8 cellular contexts compared by ENCODE assay signal in the genomic region with DNA sequence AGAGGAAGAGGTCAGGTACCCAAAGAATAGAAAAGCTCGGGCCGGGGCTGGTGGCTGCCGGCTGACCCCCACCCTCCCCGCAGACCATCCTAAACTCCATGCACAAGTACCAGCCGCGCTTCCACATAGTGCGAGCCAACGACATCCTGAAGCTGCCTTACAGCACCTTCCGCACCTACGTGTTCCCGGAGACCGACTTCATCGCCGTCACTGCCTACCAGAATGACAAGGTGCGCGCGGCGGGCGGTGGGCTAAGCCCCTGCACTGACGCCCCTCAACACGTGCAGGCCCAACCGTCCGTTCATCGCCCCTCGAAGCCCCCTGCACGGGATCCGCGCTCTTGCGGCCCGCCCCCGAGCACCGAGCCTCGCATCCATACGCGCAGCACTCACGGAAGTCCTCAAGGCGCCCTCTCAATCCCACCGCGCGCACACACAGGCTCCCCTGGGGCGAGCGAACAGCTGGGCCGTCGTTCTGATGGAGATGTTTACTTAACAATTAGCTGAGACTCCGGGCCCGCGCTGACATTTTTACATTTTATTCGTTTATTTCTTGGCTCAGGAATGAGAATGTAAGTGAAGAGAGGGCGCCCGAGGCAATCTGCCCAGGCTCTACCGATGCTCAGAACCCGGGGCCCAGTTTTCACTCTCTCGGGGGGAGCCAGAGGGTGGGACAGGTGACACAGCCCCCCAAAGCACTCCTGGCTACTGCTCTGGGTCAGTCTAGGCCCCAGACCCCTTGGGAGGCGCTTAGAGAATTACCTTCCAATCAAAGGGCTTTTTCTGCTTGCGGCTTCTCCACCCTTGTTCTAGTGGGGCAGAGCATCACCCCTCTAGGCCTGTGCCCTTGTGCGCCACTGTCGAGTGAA. TPM values are rescaled to one million over a fixed set of nuclear protein-coding genes. Genes with fewer than 3 reads are reported as not detected.
A peak's percentile ranks its signal among the peaks of the same experiment; 100 is the strongest.
DNase-seq lines count a peak whose midpoint lies in the region; ATAC-seq and TF ChIP-seq lines count a peak whose summit lies in the region.

No MANE protein-coding gene starts in this region.

- H3K4me3 Mint-ChIP-seq in T-cell = peak overlapping the region; percentile 60 to 66 (median 66)

- H3K9me3 ChIP-seq in stomach (no peaks in the 10 kb centered on the region), PC-3 (ENCODE audit: low read length) (no peaks in the 10 kb centered on the region)

- H3K4me1 Mint-ChIP-seq in T-cell = peaks cover 45 to 55% (median 46%) of the 10 kb centered on the region in 3 donors

- DNase-seq in Jurkat, Clone E6-1 (ENCODE audit: low read depth, low spot score) = no peak
- DNase-seq in T-cell (no peak), left ventricle myocardium superior (peak; percentile 53), stomach (no peak), PC-3 (no peak), substantia nigra (lab: John Stamatoyannopoulos, UW) (no peak)

- H3K27ac Mint-ChIP-seq in T-cell = no peak overlapping the region

- no peak overlapping the region for H2AFZ ChIP-seq in PC-3 (ENCODE audit: low read length)

- no peak for TF ChIP-seq EP300 in stomach (IDR thresholded peaks at IDR 0.05)

- POLR2A ChIA-PET in T-cell (lab: Charles Lee) (interaction anchor here (0.6 kb wide), 3 partner anchors 109 to 460 kb away, joined by 3 to 10 read pairs (median 5); partner anchors contain the start of gene BRIP1 (in 1 of the 2)), PC-3 (lab: Charles Lee; ENCODE audit: unreplicated experiment) (no interaction called here)

- H3K27me3 ChIP-seq in stomach = peaks cover 35 to 100% (median 89%) of the 10 kb centered on the region in 3 donors
- H3K27me3 ChIP-seq in PC-3 (ENCODE audit: low read length) = no peaks in the 10 kb centered on the region

- ATAC-seq in T-cell (replicated peaks in 1 of 4) = peak; percentile 29 to 63 (median 46)
- ATAC-seq in left ventricle myocardium superior = no peak
- no peak for ATAC-seq in PC-3
- no peak for ATAC-seq in GM19463 (IDR thresholded peaks at IDR 0.05; ENCODE audit: unreplicated experiment)
- ATAC-seq in GM21526 (IDR thresholded peaks at IDR 0.05; ENCODE audit: low FRiP score, unreplicated experiment) = no peak

- H3K9me3 Mint-ChIP-seq in T-cell = no peaks in the 10 kb centered on the region

- H3K36me3 Mint-ChIP-seq in T-cell = no peaks in the 10 kb centered on the region

- H3K36me3 ChIP-seq in stomach (peaks cover 0 to 6% (median 3%) of the 10 kb centered on the region in 4 donors), PC-3 (ENCODE audit: low read depth, low read length) (no peaks in the 10 kb centered on the region)

- TF ChIP-seq CTCF in stomach (IDR thresholded peaks at IDR 0.05) (no peak), PC-3 (conservative IDR thresholded peaks at IDR 0.05; ENCODE audit: low read depth, low read length) (no peak)

- no TSS peak for BruUV-seq in PC-3 (replicated peaks; lab: Mats Ljungman, UMichigan)

- H4K20me1 ChIP-seq in PC-3 (ENCODE audit: low read length) = no peaks in the 10 kb centered on the region

- peaks cover 52 to 75% of the 10 kb centered on the region in 2 donors for H3K27me3 Mint-ChIP-seq in T-cell

- H3K9me2 ChIP-seq in PC-3 (replicated peaks; ENCODE audit: low read length) = no peaks in the 10 kb centered on the region

- TF ChIP-seq POLR2A in stomach (IDR thresholded peaks at IDR 0.05) = no peak

- peak overlapping the region; percentile 33 for H3K4me3 ChIP-seq in Jurkat, Clone E6-1 (ENCODE audit: low read length)
- peak overlapping the region; percentile 28 to 75 (median 54) for H3K4me3 ChIP-seq in stomach
- no peak overlapping the region for H3K4me3 ChIP-seq in PC-3 (ENCODE audit: low read length)

- intact Hi-C loops in left ventricle myocardium superior (cut with micrococcal nuclease) = no loop called here
- intact Hi-C loops in stomach (cut with DNase I; ENCODE audit: low total_unique reads) = no loop called here
- intact Hi-C loops in PC-3 (cut with micrococcal nuclease) = no loop called here

- CTCF ChIA-PET in T-cell (lab: Charles Lee) (interaction anchor here (0.6 to 1.4 kb wide), 3 partner anchors 9 to 970 kb away, joined by 3 to 5 read pairs (median 3); partner anchors contain the start of gene BRIP1 (in 1 of the 2)), PC-3 (lab: Charles Lee) (no interaction called here)

- H3K79me2 ChIP-seq in PC-3 (ENCODE audit: low read length) = peaks cover 20% of the 10 kb centered on the region

- H3K27ac ChIP-seq in stomach = peak overlapping the region; percentile 26 to 85 (median 73)
- H3K27ac ChIP-seq in PC-3 (ENCODE audit: low read length) = no peak overlapping the region
- H3K27ac ChIP-seq in substantia nigra (ENCODE audit: low read depth, low read length, poor library complexity, severe bottlenecking) = no peak overlapping the region

- peaks cover 33 to 79% (median 68%) of the 10 kb centered on the region in 4 donors for H3K4me1 ChIP-seq in stomach
- H3K4me1 ChIP-seq in PC-3 (ENCODE audit: insufficient read depth, low read length) = peaks cover 13% of the 10 kb centered on the region

- WGBS in stomach, 5 donors = 10 to 29% (median 12%) methylated on average over 39 to 57 of the region's 57 CpGs

- no peak overlapping the region for H3K4me2 ChIP-seq in PC-3 (ENCODE audit: low read length)

- H3K9ac ChIP-seq in PC-3 (ENCODE audit: low read length) = no peak overlapping the region

- no peaks in the 10 kb centered on the region for H3F3A ChIP-seq in PC-3 (ENCODE audit: low read length, unreplicated experiment)

RNA-seq across cellular contexts. Expression of gene TBX2, which starts 3.6 kb away (rescaled TPM):
- not detected for polyA plus RNA-seq in Jurkat, Clone E6-1 (2012; ENCODE audit: insufficient read depth, insufficient read length)
- under 1 TPM in 3 of 5 donors, not detected in 2; 0.26 to 0.82 (median 0.32) TPM for total RNA-seq in T-cell
- 9.1 TPM for total RNA-seq in left ventricle myocardium superior
- total RNA-seq in stomach = 10 to 100 TPM in 4 of 5 donors, under 1 TPM in 1; 0.58 to 31.6 (median 22.3) TPM
- 10 to 100 TPM in 2 of 3 donors, 1 to 10 TPM in 1; 9.4 to 27.0 (median 21.8) TPM for polyA plus RNA-seq in stomach
- total RNA-seq in PC-3 (2014; rRNA removed) = 7.1 and 8.5 TPM in 2 replicates

RNA-seq across cellular contexts. Expression of gene TBX4, which starts 49.0 kb away (rescaled TPM):
- not detected for polyA plus RNA-seq in Jurkat, Clone E6-1 (2012; ENCODE audit: insufficient read depth, insufficient read length)
- total RNA-seq in T-cell = not detected
- total RNA-seq in left ventricle myocardium superior = not detected
- under 1 TPM in 1 of 5 donors, not detected in 4; 0.73 TPM for total RNA-seq in stomach
- under 1 TPM in 1 of 3 donors, not detected in 2; 0.08 TPM for polyA plus RNA-seq in stomach
- not detected in 2 replicates for total RNA-seq in PC-3 (2014; rRNA removed)

Comparison
In these comparisons a context has a peak if more than half of its experiments do, and no peak if none do; other contexts are left out.
1. ATAC-seq: peak in T-cell (4 of 4); none in left ventricle myocardium superior (single experiment), PC-3 (single experiment), GM19463 (single experiment) and GM21526 (single experiment).
2. H3K27ac ChIP-seq: peak in stomach (5 of 5); none in PC-3 (single experiment) and substantia nigra (single experiment).